In the genomic region with DNA sequence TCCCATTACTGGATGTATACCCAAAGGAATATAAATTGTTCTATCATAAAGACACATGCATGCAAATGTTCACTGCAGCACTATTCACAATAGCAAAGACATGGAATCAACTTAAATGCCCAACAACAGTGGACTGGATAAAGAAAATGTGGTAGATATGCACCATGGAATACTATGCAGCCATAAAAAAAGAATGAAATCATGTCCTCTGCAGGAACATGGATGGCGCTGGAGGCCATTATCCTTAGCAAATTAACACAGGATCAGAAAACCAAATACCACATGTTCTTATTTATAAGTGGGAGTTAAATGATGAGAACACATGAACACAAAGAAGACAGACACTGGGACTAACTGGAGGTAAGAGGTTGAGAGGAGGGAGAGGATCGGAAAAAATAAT, we compare ENCODE assay signal across 5 cellular contexts. TPM values are rescaled to one million over a fixed set of nuclear protein-coding genes. Genes with fewer than 3 reads are reported as not detected.
DNase-seq lines count a peak whose midpoint lies in the region; ATAC-seq, FAIRE-seq and TF ChIP-seq lines count a peak whose summit lies in the region.
"Not testable (repeated sequence)": the region's sequence is repeated elsewhere in the genome, so short reads cannot be mapped to it uniquely, and the experiment has no call there.

No MANE protein-coding gene starts in this region.

- not testable (repeated sequence) for H3K27me3 ChIP-seq in K562 (ENCODE audit: control insufficient read depth in 2 of 2, insufficient read depth in 2 of 2, low read length in 2 of 2); neural progenitor cell

- not testable (repeated sequence) for ATAC-seq in K562

- H3K79me2 ChIP-seq in OCI-LY7 (ENCODE audit: insufficient read depth, low read depth, low read length): peaks cover 96% of the 10 kb centered on the region
- peaks cover 91% of the 10 kb centered on the region for H3K79me2 ChIP-seq in K562 (ENCODE audit: control insufficient read depth, insufficient read depth, low read length)
- peaks cover 100% of the 10 kb centered on the region for H3K79me2 ChIP-seq in neural progenitor cell (ENCODE audit: low read depth)

- not testable (repeated sequence) for H2AFZ ChIP-seq in OCI-LY7 (ENCODE audit: low read length); K562 (ENCODE audit: low read depth, low read length); neural progenitor cell (replicated peaks)

- peaks cover 26% of the 10 kb centered on the region for H4K20me1 ChIP-seq in OCI-LY7 (ENCODE audit: insufficient read depth, low read length)
- not testable (repeated sequence) for H4K20me1 ChIP-seq in K562 (replicated peaks; ENCODE audit: control insufficient read depth, insufficient read depth, low read length)
- peaks cover 45% of the 10 kb centered on the region for H4K20me1 ChIP-seq in neural progenitor cell (ENCODE audit: low read depth)

- H3K4me3 Mint-ChIP-seq in activated naive CD4-positive, alpha-beta T cell treated with anti-CD3 and anti-CD28 coated beads, Interleukin-2, amount 50 U/mL, for 24 hours; neural progenitor cell: not testable (repeated sequence)

- intact Hi-C loops in OCI-LY7 (cut with micrococcal nuclease; ENCODE audit: unreplicated experiment); K562 (cut with micrococcal nuclease): not testable (repeated sequence)

- not testable (repeated sequence) for TF ChIP-seq EP300 in K562 (IDR thresholded peaks at IDR 0.05; ENCODE audit: low read length)

- not testable (repeated sequence) for FAIRE-seq in K562 (lab: Jason Lieb, UNC)

- WGBS in K562 (ENCODE audit: insufficient coverage, low coverage, missing lambda C conversion rate): 98% methylated on average over 2 of the region's 2 CpGs

- not testable (repeated sequence) for H3K27me3 Mint-ChIP-seq in activated naive CD4-positive, alpha-beta T cell treated with anti-CD3 and anti-CD28 coated beads, Interleukin-2, amount 50 U/mL, for 24 hours; neural progenitor cell (ENCODE audit: insufficient read depth, low read depth)

- not testable (repeated sequence) for H3K9me1 ChIP-seq in K562 (ENCODE audit: control insufficient read depth, insufficient read depth, low read length)

- POLR2A ChIA-PET in HEK293 (lab: Yijun Ruan, JAX): not testable (repeated sequence)
- POLR2A ChIA-PET in OCI-LY7 (lab: Charles Lee): interaction anchor here (0.7 kb wide), 1 partner anchor 98 kb away, joined by 3 read pairs; no protein-coding TSS in a partner anchor
- POLR2A ChIA-PET in K562 (lab: Yijun Ruan, JAX): interaction anchor here (1.2 kb wide), 1 partner anchor 9 kb away, joined by 3 read pairs; no protein-coding TSS in a partner anchor

- H3K36me3 ChIP-seq in HEK293 (ENCODE audit: control insufficient read depth in 2 of 2, insufficient read depth in 1 of 2, low read length in 2 of 2): peaks cover 13 to 27% of the 10 kb centered on the region in 2 experiments; a peak in 2 of 3 replicates
- peaks cover 87% of the 10 kb centered on the region for H3K36me3 ChIP-seq in OCI-LY7 (ENCODE audit: insufficient read depth, low read length)
- peaks cover 72% of the 10 kb centered on the region for H3K36me3 ChIP-seq in K562 (ENCODE audit: control insufficient read depth, insufficient read depth, low read length)
- H3K36me3 ChIP-seq in neural progenitor cell: peaks cover 23% of the 10 kb centered on the region

- H3K9me3 ChIP-seq in HEK293 (ENCODE audit: control insufficient read depth, insufficient read depth, low read depth, low read length); OCI-LY7 (ENCODE audit: low read length); K562 (replicated peaks; ENCODE audit: control insufficient read depth, insufficient read depth, low read depth, low read length); neural progenitor cell (ENCODE audit: low read depth): not testable (repeated sequence)

- TF ChIP-seq RAD21 in K562 (CRISPR knock-in tag; conservative IDR thresholded peaks at IDR 0.05 in 1 of 2, IDR thresholded peaks at IDR 0.05 in 1 of 2): not testable (repeated sequence)

- H3K27ac Mint-ChIP-seq in activated naive CD4-positive, alpha-beta T cell treated with anti-CD3 and anti-CD28 coated beads, Interleukin-2, amount 50 U/mL, for 24 hours: peak overlapping the region; percentile 64
- not testable (repeated sequence) for H3K27ac Mint-ChIP-seq in neural progenitor cell

- not testable (repeated sequence) for H3K4me2 ChIP-seq in OCI-LY7 (ENCODE audit: low read length); K562 (ENCODE audit: insufficient read depth, low read length)
- H3K4me2 ChIP-seq in neural progenitor cell: peak overlapping the region; percentile 80

- H3K27ac ChIP-seq in HEK293 (ENCODE audit: extremely low read depth, low read depth, low read length); OCI-LY7 (ENCODE audit: low read depth, low read length, poor library complexity, severe bottlenecking); K562 (ENCODE audit: extremely low read depth, low read depth, low read length): not testable (repeated sequence)
- H3K27ac ChIP-seq in neural progenitor cell: peak overlapping the region; percentile 95

- peaks cover 57% of the 10 kb centered on the region for H3K4me1 Mint-ChIP-seq in activated naive CD4-positive, alpha-beta T cell treated with anti-CD3 and anti-CD28 coated beads, Interleukin-2, amount 50 U/mL, for 24 hours
- H3K4me1 Mint-ChIP-seq in neural progenitor cell: peaks cover 45% of the 10 kb centered on the region

- H3K4me1 ChIP-seq in HEK293 (ENCODE audit: control insufficient read depth, insufficient read depth, low read length); K562 (replicated peaks in 1 of 2; ENCODE audit: control insufficient read depth in 2 of 2, insufficient read depth in 2 of 2, low read length in 2 of 2): not testable (repeated sequence)
- H3K4me1 ChIP-seq in OCI-LY7 (ENCODE audit: insufficient read depth, low read length, poor library complexity, severe bottlenecking) (peaks cover 30% of the 10 kb centered on the region), neural progenitor cell (peaks cover 56% of the 10 kb centered on the region)

- in situ Hi-C loops in K562 (cut with MboI): not testable (repeated sequence)

- not testable (repeated sequence) for DNase-seq in OCI-LY7 (ENCODE audit: low spot score); K562 (ENCODE audit: extremely low read depth in 1 of 4, low spot score in 3 of 4); neural progenitor cell (ENCODE audit: low spot score)

- not testable (repeated sequence) for H3K4me3 ChIP-seq in HEK293 (ENCODE audit: low read depth, low read length); OCI-LY7 (ENCODE audit: low read depth, low read length, poor library complexity, severe bottlenecking); K562; neural progenitor cell

- H3K9ac ChIP-seq in K562 (ENCODE audit: insufficient read depth in 1 of 2, low read depth in 2 of 2, low read length in 2 of 2); neural progenitor cell: not testable (repeated sequence)

- TF ChIP-seq POLR2A in K562 (conservative IDR thresholded peaks at IDR 0.05): not testable (repeated sequence)

- CTCF ChIA-PET in HEK293 (lab: Yijun Ruan, JAX); OCI-LY7 (lab: Charles Lee; ENCODE audit: unreplicated experiment); K562 (lab: Yijun Ruan, JAX; ENCODE audit: low intra/inter-chr PET ratio): not testable (repeated sequence)

- peaks cover 66% of the 10 kb centered on the region for H3F3A ChIP-seq in neural progenitor cell (ENCODE audit: low read depth)

- not testable (repeated sequence) for TF ChIP-seq CTCF in HEK293 (tag by site-specific recombination; IDR thresholded peaks at IDR 0.05); OCI-LY7 (conservative IDR thresholded peaks at IDR 0.05; ENCODE audit: low read length); K562 (IDR thresholded peaks at IDR 0.05 in 2 of 3, conservative IDR thresholded peaks at IDR 0.05 in 1 of 3; ENCODE audit: insufficient read depth in 2 of 3, low read depth in 1 of 3, low read length in 3 of 3); neural progenitor cell (IDR thresholded peaks at IDR 0.05)

- BruUV-seq in OCI-LY7 (replicated peaks; lab: Mats Ljungman, UMichigan): TSS peak; percentile 8
- BruUV-seq in K562 (replicated peaks; lab: Mats Ljungman, UMichigan): not testable (repeated sequence)

- H3K9me3 Mint-ChIP-seq in activated naive CD4-positive, alpha-beta T cell treated with anti-CD3 and anti-CD28 coated beads, Interleukin-2, amount 50 U/mL, for 24 hours; neural progenitor cell: not testable (repeated sequence)

- not testable (repeated sequence) for H3K9me2 ChIP-seq in OCI-LY7 (ENCODE audit: insufficient read depth, low read length)

- peaks cover 31% of the 10 kb centered on the region for H3K36me3 Mint-ChIP-seq in activated naive CD4-positive, alpha-beta T cell treated with anti-CD3 and anti-CD28 coated beads, Interleukin-2, amount 50 U/mL, for 24 hours
- H3K36me3 Mint-ChIP-seq in neural progenitor cell: peaks cover 37% of the 10 kb centered on the region

RNA-seq across cellular contexts. Expression of a gene that starts 16.4 kb away (rescaled TPM):
- 51.4 and 55.1 TPM in 2 replicates for total RNA-seq in OCI-LY7 (2014; rRNA removed; shearing (Covaris generic))
- total RNA-seq in OCI-LY7 (2022) (70.6 and 71.7 TPM in 2 replicates), K562 (2014; rRNA removed) (97.4 and 108 TPM in 2 replicates), K562 (2014; rRNA removed; fragmentation: Illumina TruSeq; extraction: Trizol) (110 and 113 TPM in 2 replicates), K562 (2015; rRNA removed; fragmentation: Illumina TruSeq; extraction: Trizol) (112 and 120 TPM in 2 replicates), K562 (2021) (111 and 118 TPM in 2 replicates), neural progenitor cell (ENCODE audit: low replicate concordance) (88.2 and 96.2 TPM in 2 replicates)
- 125 and 155 TPM in 2 replicates for total RNA-seq in K562 (2011; cell fraction: chromatin; rRNA removed; ENCODE audit: low replicate concordance)
- 66.7 and 71.2 TPM in 2 replicates for total RNA-seq in K562 (2011; cell fraction: nucleolus; rRNA removed)
- total RNA-seq in K562 (2011; cell fraction: nucleoplasm; rRNA removed): 79.6 and 84.8 TPM in 2 replicates
- polyA plus RNA-seq in K562 (2011; rRNA removed) (92.3 and 125 TPM in 2 replicates), K562 (2014; fragmentation: Illumina TruSeq; extraction: Trizol) (123 and 124 TPM in 2 replicates), K562 (2014; fragmentation: Nextera tagmentation; extraction: Ambion mirVana) (10 to 100 TPM; 35.8 to 46.0 TPM), K562 (2014; rRNA removed) (87.2 and 93.9 TPM in 2 replicates)
- 91.4 and 102 TPM in 2 replicates for polyA plus RNA-seq in K562 (2011; cell fraction: cytosol; rRNA removed)
- polyA plus RNA-seq in K562 (2011; cell fraction: nucleus; rRNA removed): 131 and 151 TPM in 2 replicates
- polyA plus RNA-seq in K562 (2012): 89.9 and 94.1 TPM in 2 replicates
- 177 and 236 TPM in 2 replicates for polyA minus RNA-seq in K562 (2011; rRNA and poly(A)+ RNA removed)
- polyA minus RNA-seq in K562 (2011; cell fraction: cytosol; rRNA and poly(A)+ RNA removed): 67.4 and 93.8 TPM in 2 replicates
- 61.0 and 114 TPM in 2 replicates for polyA minus RNA-seq in K562 (2011; cell fraction: nucleus; rRNA and poly(A)+ RNA removed)
